Comparison of ENCODE assay signal across 23 cellular contexts in the genomic region with DNA sequence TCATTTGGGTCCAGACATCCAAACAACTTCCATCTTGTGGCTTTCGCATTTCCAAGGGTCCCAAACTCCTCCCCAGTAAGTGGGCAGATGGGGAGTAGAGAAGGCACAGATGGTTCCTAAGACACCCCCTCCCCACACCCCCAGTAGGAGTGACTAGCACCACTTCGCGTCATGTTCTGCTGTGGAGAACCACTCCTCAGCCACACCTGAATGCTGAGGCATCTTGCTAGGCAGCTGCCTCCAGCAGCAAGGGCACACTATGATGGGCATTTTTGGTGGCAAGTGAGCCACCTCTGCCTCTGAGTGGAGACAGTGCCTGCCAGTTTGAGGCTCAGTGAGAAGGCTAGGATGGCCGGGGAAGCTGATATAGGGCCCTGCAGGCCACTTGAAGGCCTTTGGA. TPM values are rescaled to one million over a fixed set of nuclear protein-coding genes. Genes with fewer than 3 reads are reported as not detected.
DNase-seq lines count a peak whose midpoint lies in the region; ATAC-seq and TF ChIP-seq lines count a peak whose summit lies in the region.
"Had no signal": no experiment of that assay in that cellular context is flagged by ENCODE, and none has a peak within 500 bp of the region (broad histone marks: within the 10 kb centered on the region; RNA-seq: fewer than 3 reads in every experiment).

No MANE protein-coding gene starts in this region.

- no peak for TF ChIP-seq POLR2A in suprapubic skin (IDR thresholded peaks at IDR 0.05)

- H3K27ac ChIP-seq in RWPE2 (ENCODE audit: poor library complexity, severe bottlenecking), result peak overlapping the region; percentile 71
- peak overlapping the region; percentile 31 for H3K27ac ChIP-seq in foreskin keratinocyte
- peak overlapping the region; percentile 42 for H3K27ac ChIP-seq in suprapubic skin
- H3K27ac ChIP-seq: 22Rv1, C4-2B, KMS-11 had no signal

- TF ChIP-seq EP300 in suprapubic skin (IDR thresholded peaks at IDR 0.05), result no peak

- H3K36me3 ChIP-seq in RWPE2 (ENCODE audit: low read depth) (no peaks in the 10 kb centered on the region), suprapubic skin (no peaks in the 10 kb centered on the region)

- TF ChIP-seq CTCF in RWPE2 (IDR thresholded peaks at IDR 0.05; ENCODE audit: poor library complexity, severe bottlenecking) (no peak), foreskin keratinocyte (conservative IDR thresholded peaks at IDR 0.05) (no peak), suprapubic skin (IDR thresholded peaks at IDR 0.05) (no peak)

- H3K9me3 ChIP-seq in RWPE2 (ENCODE audit: severe bottlenecking) (no peaks in the 10 kb centered on the region), suprapubic skin (no peaks in the 10 kb centered on the region)

- WGBS in suprapubic skin, result 85% methylated on average over 4 of the region's 4 CpGs

- ATAC-seq in RWPE2 (ENCODE audit: low read depth) (no peak), foreskin keratinocyte (no peak), GM19452 (IDR thresholded peaks at IDR 0.05; ENCODE audit: unreplicated experiment) (no peak)
- ATAC-seq: PC-3 had no signal

- peak; percentile 28 for DNase-seq in DMS 273 (lab: John Stamatoyannopoulos, UW; ENCODE audit: unreplicated experiment)
- no peak for DNase-seq in DMS 273 treated with DMSO at 0.1 percent for 48 hours (lab: John Stamatoyannopoulos, UW)
- no peak for DNase-seq in RWPE2 (ENCODE audit: low spot score)
- no peak for DNase-seq in foreskin keratinocyte
- DNase-seq in suprapubic skin (ENCODE audit: low spot score in 2 of 2), result no peak
- DNase-seq in SIG-M5 treated with dmso at 0.1 percent for 504 hours (lab: John Stamatoyannopoulos, UW; ENCODE audit: unreplicated experiment), result no peak
- no peak for DNase-seq in OCI-M1 (lab: John Stamatoyannopoulos, UW)
- DNase-seq: AML-193, DND-41, H7, HFFc6, NCI-H1417, NCI-H187, NCI-H2171, NCI-H748 treated with DMSO at 0.1 percent for 48 hours, SW 1271 had no signal

- H3K27me3 ChIP-seq in RWPE2 (ENCODE audit: insufficient read depth, poor library complexity, severe bottlenecking) (no peaks in the 10 kb centered on the region), foreskin keratinocyte (no peaks in the 10 kb centered on the region), suprapubic skin (no peaks in the 10 kb centered on the region)

- no peak overlapping the region for H3K4me3 ChIP-seq in RWPE2 (ENCODE audit: severe bottlenecking)
- H3K4me3 ChIP-seq in suprapubic skin, result no peak overlapping the region

- H3K4me1 ChIP-seq in RWPE2 (ENCODE audit: insufficient read depth, poor library complexity, severe bottlenecking), result peaks cover 25% of the 10 kb centered on the region
- peaks cover 27% of the 10 kb centered on the region for H3K4me1 ChIP-seq in foreskin keratinocyte
- peaks cover 42% of the 10 kb centered on the region for H3K4me1 ChIP-seq in suprapubic skin

RNA-seq across cellular contexts. Expression of a gene that starts 32.6 kb away (rescaled TPM):
- not detected in 2 replicates for total RNA-seq in foreskin keratinocyte
- polyA plus RNA-seq in foreskin keratinocyte, result not detected in 2 replicates
- 1 to 10 TPM in 1 of 4 donors, under 1 TPM in 1, not detected in 2; 0.39 to 1.7 TPM for total RNA-seq in suprapubic skin
- total RNA-seq: G401, H7, HFFc6, HT-29, PC-3 had no signal

RNA-seq across cellular contexts. Expression of a gene that starts 54.1 kb away (rescaled TPM):
- total RNA-seq in foreskin keratinocyte (30.3 and 31.3 TPM in 2 replicates), suprapubic skin (10 to 100 TPM; 48.1 to 59.2 (median 55.6) TPM)
- 7.6 and 9.5 TPM in 2 replicates for polyA plus RNA-seq in foreskin keratinocyte
- total RNA-seq: HFFc6 had no signal
